ENCODE assay signal across 8 cellular contexts in the genomic region with DNA sequence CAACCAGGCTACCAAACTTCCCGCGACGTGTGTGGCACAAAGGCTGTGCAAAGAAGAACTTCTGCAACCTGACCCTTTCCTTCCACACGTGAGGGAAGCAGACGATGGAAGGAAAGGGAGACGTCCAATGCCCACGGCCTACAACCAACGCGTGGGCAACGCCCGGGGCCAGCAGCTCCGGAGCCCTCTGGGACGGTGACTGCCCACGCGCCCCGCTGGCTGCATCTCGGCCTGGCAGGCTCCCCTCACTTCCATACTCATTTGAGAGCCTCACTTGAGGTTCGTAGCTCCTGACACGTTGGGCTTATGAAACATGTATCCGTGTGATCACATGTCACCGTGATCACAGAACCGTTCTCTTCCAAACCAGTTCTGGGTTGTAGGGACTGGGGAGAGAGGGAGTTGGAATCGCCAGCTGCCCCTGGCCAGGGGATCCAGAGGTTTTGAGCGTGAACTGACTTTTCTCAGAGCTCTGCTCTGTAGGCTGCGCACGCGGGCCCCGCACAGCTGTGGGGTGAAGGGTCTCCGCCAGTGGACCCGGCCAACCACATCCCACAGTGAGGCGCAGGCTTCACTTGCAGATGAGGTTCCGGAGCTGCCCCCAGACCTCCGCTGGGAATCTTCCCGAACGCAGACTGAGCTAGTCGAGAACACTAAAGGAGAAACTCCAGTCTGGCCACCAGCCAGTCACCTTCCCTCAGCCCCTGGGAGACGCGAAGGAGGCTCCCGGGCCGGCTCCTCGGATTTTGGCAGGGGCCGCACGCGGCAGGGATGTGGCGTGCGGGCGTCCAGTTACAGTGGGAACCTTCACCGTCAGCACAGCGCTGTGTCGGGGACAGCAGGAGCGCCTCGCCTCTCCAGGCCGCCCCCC. TPM values are rescaled to one million over a fixed set of nuclear protein-coding genes. Genes with fewer than 3 reads are reported as not detected.
DNase-seq lines count a peak whose midpoint lies in the region; ATAC-seq lines count a peak whose summit lies in the region.

No MANE protein-coding gene starts in this region.

- no peaks in the 10 kb centered on the region for H3K27me3 Mint-ChIP-seq in activated T-cell treated with anti-CD3 and anti-CD28 coated beads, Interleukin-2, amount 50 U/mL, for 4 hours (ENCODE audit: low read depth)
- peaks cover 7% of the 10 kb centered on the region for H3K27me3 Mint-ChIP-seq in T-helper 2 cell treated with Interferon-gamma antibody and Interleukin-4, amounts not matched to agents 5 μg/mL and 100 μg/mL, for 36 hours (ENCODE audit: low read depth)

- no peaks in the 10 kb centered on the region for H3K9me3 Mint-ChIP-seq in activated T-cell treated with anti-CD3 and anti-CD28 coated beads, Interleukin-2, amount 50 U/mL, for 4 hours
- peaks cover 9% of the 10 kb centered on the region for H3K9me3 Mint-ChIP-seq in T-helper 2 cell treated with Interferon-gamma antibody and Interleukin-4, amounts not matched to agents 5 μg/mL and 100 μg/mL, for 36 hours

- peaks cover 27% of the 10 kb centered on the region for H3K4me1 Mint-ChIP-seq in activated T-cell treated with anti-CD3 and anti-CD28 coated beads, Interleukin-2, amount 50 U/mL, for 4 hours (ENCODE audit: low read depth)
- peaks cover 18% of the 10 kb centered on the region for H3K4me1 Mint-ChIP-seq in T-helper 2 cell treated with Interferon-gamma antibody and Interleukin-4, amounts not matched to agents 5 μg/mL and 100 μg/mL, for 36 hours (ENCODE audit: low read depth)

- H2AFZ ChIP-seq in neuron (ENCODE audit: low read depth, low read length) = peak overlapping the region; percentile 92

- no peak overlapping the region for H3K27ac Mint-ChIP-seq in T-helper 2 cell treated with Interferon-gamma antibody and Interleukin-4, amounts not matched to agents 5 μg/mL and 100 μg/mL, for 36 hours

- peak; percentile 4 to 6 for ATAC-seq in activated T-cell treated with anti-CD3 and anti-CD28 coated beads, Interleukin-2, amount 50 U/mL, for 4 hours
- no peak for ATAC-seq in HG03378 (IDR thresholded peaks at IDR 0.05; ENCODE audit: unreplicated experiment)
- ATAC-seq in HG03520 (IDR thresholded peaks at IDR 0.05; ENCODE audit: unreplicated experiment) = no peak
- ATAC-seq in HG03196 (IDR thresholded peaks at IDR 0.05; ENCODE audit: unreplicated experiment) = no peak

- peaks cover 23% of the 10 kb centered on the region for H3K4me1 ChIP-seq in neuron (ENCODE audit: insufficient read depth, low read length)

- H3K27me3 ChIP-seq in neuron (ENCODE audit: insufficient read depth, low read length) = no peaks in the 10 kb centered on the region

- no peak for DNase-seq in activated T-cell treated with anti-CD3 and anti-CD28 coated beads, Interleukin-2, amount 50 U/mL, for 4 hours
- no peak for DNase-seq in activated T-cell treated with anti-CD3 and anti-CD28 coated beads, Interleukin-2, amount 50 U/mL, for 1 hour
- DNase-seq in T-helper 2 cell treated with Interferon-gamma antibody and Interleukin-4, amounts not matched to agents 5 μg/mL and 100 μg/mL, for 36 hours (ENCODE audit: low spot score) = no peak
- DNase-seq in fibroblast of peridontal ligament (ENCODE audit: extremely low read depth) = peak; percentile 9

- peak overlapping the region; percentile 81 for H3K4me3 ChIP-seq in neuron (ENCODE audit: low read length)

- peak overlapping the region; percentile 80 for H3K4me3 Mint-ChIP-seq in activated T-cell treated with anti-CD3 and anti-CD28 coated beads, Interleukin-2, amount 50 U/mL, for 4 hours
- H3K4me3 Mint-ChIP-seq in T-helper 2 cell treated with Interferon-gamma antibody and Interleukin-4, amounts not matched to agents 5 μg/mL and 100 μg/mL, for 36 hours = peak overlapping the region; percentile 71

- H3K9me3 ChIP-seq in neuron (ENCODE audit: low read length) = peaks cover 20% of the 10 kb centered on the region

- no peaks in the 10 kb centered on the region for H3K36me3 ChIP-seq in neuron (ENCODE audit: insufficient read depth, low read length)

- peaks cover 12% of the 10 kb centered on the region for H3K36me3 Mint-ChIP-seq in activated T-cell treated with anti-CD3 and anti-CD28 coated beads, Interleukin-2, amount 50 U/mL, for 4 hours (ENCODE audit: insufficient read depth)
- peaks cover 25% of the 10 kb centered on the region for H3K36me3 Mint-ChIP-seq in T-helper 2 cell treated with Interferon-gamma antibody and Interleukin-4, amounts not matched to agents 5 μg/mL and 100 μg/mL, for 36 hours (ENCODE audit: low read depth)

RNA-seq across cellular contexts. Expression of gene LMF1, which starts 1.0 kb away (rescaled TPM):
- 1 to 10 TPM; 7.7 to 9.9 (median 9.3) TPM for total RNA-seq in activated T-cell treated with anti-CD3 and anti-CD28 coated beads, Interleukin-2, amount 50 U/mL, for 4 hours

RNA-seq across cellular contexts. Expression of gene SOX8, which starts 11.8 kb away (rescaled TPM):
- 1 to 10 TPM; 2.6 to 4.0 (median 3.5) TPM for total RNA-seq in activated T-cell treated with anti-CD3 and anti-CD28 coated beads, Interleukin-2, amount 50 U/mL, for 4 hours

Comparison
In these comparisons a context has a peak if more than half of its experiments do, and no peak if none do; other contexts are left out.
1. ATAC-seq: peak in activated T-cell treated with anti-CD3 and anti-CD28 coated beads, Interleukin-2, amount 50 U/mL, for 4 hours (2 of 2); none in HG03378 (single experiment), HG03520 (single experiment) and HG03196 (single experiment).